ENCODE assay signal across 9 cellular contexts in the genomic region with DNA sequence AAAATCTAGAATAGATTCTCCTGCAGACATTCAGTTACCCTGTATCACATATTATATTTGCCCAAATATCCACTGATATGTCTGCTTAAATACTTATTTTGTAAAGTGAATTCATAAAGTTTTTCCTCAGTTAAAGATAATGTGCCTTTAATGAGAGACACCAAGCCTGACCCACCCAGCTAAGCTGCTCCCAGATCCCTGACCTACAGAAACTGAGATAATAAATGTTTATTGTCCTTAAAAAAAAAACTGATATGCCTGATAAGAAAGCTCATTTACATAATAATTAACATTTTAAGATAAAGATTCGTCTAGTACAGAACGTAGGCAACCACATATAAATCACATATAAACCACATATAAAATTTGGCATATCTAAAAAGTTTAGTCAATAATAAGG.
"Had no signal": no experiment of that assay in that cellular context is flagged by ENCODE, and none has a peak within 500 bp of the region (broad histone marks: within the 10 kb centered on the region; RNA-seq: fewer than 3 reads in every experiment).

No MANE protein-coding gene starts in this region.

- FAIRE-seq: HepG2 had no signal

- ATAC-seq: HCT116, HepG2 had no signal

- H3K4me3 ChIP-seq: GM23248, HAP-1 had no signal

- H3K9me3 ChIP-seq: HAP-1 had no signal

- DNase-seq: GM23248, GOT3, H7, HFFc6, KBM-7 had no signal

- H3K27ac ChIP-seq: GM23248, HL-60 had no signal

- H3K36me3 ChIP-seq: HAP-1 had no signal
